In genomic region chr2:227722821-227723220, GRCh38 we compare ENCODE assay signal across 1 cellular context.
TF ChIP-seq lines count a peak whose summit lies in the region.
"Not testable (repeated sequence)": the region's sequence is repeated elsewhere in the genome, so short reads cannot be mapped to it uniquely, and the experiment has no call there.

No MANE protein-coding gene starts in this region.

TF ChIP-seq in HepG2, 621 proteins besides CTCF, POLR2A, EP300 and RAD21:
- TF ChIP-seq ZMYM3 (CRISPR knock-in tag; IDR thresholded peaks at IDR 0.05): peak; percentile 31; the same call in 1 of the 2 replicates
- TF ChIP-seq ZMYM4 (CRISPR knock-in tag; IDR thresholded peaks at IDR 0.05): peak; percentile 40; the same call in 1 of the 2 replicates
- peak; percentile 50; the same call in 1 of the 2 replicates for TF ChIP-seq SAP130 (CRISPR knock-in tag; IDR thresholded peaks at IDR 0.05; ENCODE audit: low read depth)
- peak; percentile 24; the same call in 1 of the 2 replicates for TF ChIP-seq SALL1 (CRISPR knock-in tag; IDR thresholded peaks at IDR 0.05)
- TF ChIP-seq ZBTB34 (CRISPR knock-in tag; IDR thresholded peaks at IDR 0.05): 0 out of 2 replicates have a peak, but pooled peaks have one; percentile 43
- peak; percentile 57; the same call in 1 of the 2 replicates for TF ChIP-seq ARID5B (CRISPR knock-in tag; IDR thresholded peaks at IDR 0.05)
- TF ChIP-seq PITX1 (CRISPR knock-in tag; IDR thresholded peaks at IDR 0.05): peak; percentile 89
- not testable (repeated sequence) for TF ChIP-seq FOXA1 (IDR thresholded peaks at IDR 0.05)
- peak; percentile 54; the same call in 1 of the 2 replicates for TF ChIP-seq FOXA1 (CRISPR knock-in tag; IDR thresholded peaks at IDR 0.05)
- TF ChIP-seq PAXIP1 (CRISPR knock-in tag; conservative IDR thresholded peaks at IDR 0.05): peak; percentile 48
- 0 out of 2 replicates have a peak, but pooled peaks have one; percentile 25 for TF ChIP-seq DRAP1 (CRISPR knock-in tag; IDR thresholded peaks at IDR 0.05)
- 0 out of 2 replicates have a peak, but pooled peaks have one; percentile 17 for TF ChIP-seq FOXA3 (CRISPR knock-in tag; IDR thresholded peaks at IDR 0.05)
- TF ChIP-seq ZNF205 (CRISPR knock-in tag; IDR thresholded peaks at IDR 0.05): 0 out of 2 replicates have a peak, but pooled peaks have one; percentile 8
- TF ChIP-seq, protein P1, sequence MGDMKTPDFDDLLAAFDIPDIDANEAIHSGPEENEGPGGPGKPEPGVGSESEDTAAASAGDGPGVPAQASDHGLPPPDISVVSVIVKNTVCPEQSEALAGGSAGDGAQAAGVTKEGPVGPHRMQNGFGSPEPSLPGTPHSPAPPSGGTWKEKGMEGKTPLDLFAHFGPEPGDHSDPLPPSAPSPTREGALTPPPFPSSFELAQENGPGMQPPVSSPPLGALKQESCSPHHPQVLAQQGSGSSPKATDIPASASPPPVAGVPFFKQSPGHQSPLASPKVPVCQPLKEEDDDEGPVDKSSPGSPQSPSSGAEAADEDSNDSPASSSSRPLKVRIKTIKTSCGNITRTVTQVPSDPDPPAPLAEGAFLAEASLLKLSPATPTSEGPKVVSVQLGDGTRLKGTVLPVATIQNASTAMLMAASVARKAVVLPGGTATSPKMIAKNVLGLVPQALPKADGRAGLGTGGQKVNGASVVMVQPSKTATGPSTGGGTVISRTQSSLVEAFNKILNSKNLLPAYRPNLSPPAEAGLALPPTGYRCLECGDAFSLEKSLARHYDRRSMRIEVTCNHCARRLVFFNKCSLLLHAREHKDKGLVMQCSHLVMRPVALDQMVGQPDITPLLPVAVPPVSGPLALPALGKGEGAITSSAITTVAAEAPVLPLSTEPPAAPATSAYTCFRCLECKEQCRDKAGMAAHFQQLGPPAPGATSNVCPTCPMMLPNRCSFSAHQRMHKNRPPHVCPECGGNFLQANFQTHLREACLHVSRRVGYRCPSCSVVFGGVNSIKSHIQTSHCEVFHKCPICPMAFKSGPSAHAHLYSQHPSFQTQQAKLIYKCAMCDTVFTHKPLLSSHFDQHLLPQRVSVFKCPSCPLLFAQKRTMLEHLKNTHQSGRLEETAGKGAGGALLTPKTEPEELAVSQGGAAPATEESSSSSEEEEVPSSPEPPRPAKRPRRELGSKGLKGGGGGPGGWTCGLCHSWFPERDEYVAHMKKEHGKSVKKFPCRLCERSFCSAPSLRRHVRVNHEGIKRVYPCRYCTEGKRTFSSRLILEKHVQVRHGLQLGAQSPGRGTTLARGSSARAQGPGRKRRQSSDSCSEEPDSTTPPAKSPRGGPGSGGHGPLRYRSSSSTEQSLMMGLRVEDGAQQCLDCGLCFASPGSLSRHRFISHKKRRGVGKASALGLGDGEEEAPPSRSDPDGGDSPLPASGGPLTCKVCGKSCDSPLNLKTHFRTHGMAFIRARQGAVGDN (CRISPR knock-in tag; IDR thresholded peaks at IDR 0.05): peak; percentile 28; the same call in 1 of the 2 replicates
- TF ChIP-seq, protein P2, sequence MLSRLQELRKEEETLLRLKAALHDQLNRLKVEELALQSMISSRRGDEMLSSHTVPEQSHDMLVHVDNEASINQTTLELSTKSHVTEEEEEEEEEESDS (CRISPR knock-in tag; IDR thresholded peaks at IDR 0.05; ENCODE audit: borderline replicate concordance): 0 out of 2 replicates have a peak, but pooled peaks have one; percentile 3
- peak; percentile 43; the same call in 1 of the 2 replicates for TF ChIP-seq ZFX (CRISPR knock-in tag; IDR thresholded peaks at IDR 0.05; ENCODE audit: low read depth)
- TF ChIP-seq HDAC2 (CRISPR knock-in tag; IDR thresholded peaks at IDR 0.05): 0 out of 2 replicates have a peak, but pooled peaks have one; percentile 21
- TF ChIP-seq, protein P3, sequence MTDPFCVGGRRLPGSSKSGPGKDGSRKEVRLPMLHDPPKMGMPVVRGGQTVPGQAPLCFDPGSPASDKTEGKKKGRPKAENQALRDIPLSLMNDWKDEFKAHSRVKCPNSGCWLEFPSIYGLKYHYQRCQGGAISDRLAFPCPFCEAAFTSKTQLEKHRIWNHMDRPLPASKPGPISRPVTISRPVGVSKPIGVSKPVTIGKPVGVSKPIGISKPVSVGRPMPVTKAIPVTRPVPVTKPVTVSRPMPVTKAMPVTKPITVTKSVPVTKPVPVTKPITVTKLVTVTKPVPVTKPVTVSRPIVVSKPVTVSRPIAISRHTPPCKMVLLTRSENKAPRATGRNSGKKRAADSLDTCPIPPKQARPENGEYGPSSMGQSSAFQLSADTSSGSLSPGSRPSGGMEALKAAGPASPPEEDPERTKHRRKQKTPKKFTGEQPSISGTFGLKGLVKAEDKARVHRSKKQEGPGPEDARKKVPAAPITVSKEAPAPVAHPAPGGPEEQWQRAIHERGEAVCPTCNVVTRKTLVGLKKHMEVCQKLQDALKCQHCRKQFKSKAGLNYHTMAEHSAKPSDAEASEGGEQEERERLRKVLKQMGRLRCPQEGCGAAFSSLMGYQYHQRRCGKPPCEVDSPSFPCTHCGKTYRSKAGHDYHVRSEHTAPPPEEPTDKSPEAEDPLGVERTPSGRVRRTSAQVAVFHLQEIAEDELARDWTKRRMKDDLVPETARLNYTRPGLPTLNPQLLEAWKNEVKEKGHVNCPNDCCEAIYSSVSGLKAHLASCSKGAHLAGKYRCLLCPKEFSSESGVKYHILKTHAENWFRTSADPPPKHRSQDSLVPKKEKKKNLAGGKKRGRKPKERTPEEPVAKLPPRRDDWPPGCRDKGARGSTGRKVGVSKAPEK (CRISPR knock-in tag; IDR thresholded peaks at IDR 0.05; ENCODE audit: borderline replicate concordance): peak; percentile 68; the same call in 1 of the 2 replicates
TF ChIP-seq in HepG2: peak in this region for 17; not testable (repeated sequence) for 604.
